In the genomic region with DNA sequence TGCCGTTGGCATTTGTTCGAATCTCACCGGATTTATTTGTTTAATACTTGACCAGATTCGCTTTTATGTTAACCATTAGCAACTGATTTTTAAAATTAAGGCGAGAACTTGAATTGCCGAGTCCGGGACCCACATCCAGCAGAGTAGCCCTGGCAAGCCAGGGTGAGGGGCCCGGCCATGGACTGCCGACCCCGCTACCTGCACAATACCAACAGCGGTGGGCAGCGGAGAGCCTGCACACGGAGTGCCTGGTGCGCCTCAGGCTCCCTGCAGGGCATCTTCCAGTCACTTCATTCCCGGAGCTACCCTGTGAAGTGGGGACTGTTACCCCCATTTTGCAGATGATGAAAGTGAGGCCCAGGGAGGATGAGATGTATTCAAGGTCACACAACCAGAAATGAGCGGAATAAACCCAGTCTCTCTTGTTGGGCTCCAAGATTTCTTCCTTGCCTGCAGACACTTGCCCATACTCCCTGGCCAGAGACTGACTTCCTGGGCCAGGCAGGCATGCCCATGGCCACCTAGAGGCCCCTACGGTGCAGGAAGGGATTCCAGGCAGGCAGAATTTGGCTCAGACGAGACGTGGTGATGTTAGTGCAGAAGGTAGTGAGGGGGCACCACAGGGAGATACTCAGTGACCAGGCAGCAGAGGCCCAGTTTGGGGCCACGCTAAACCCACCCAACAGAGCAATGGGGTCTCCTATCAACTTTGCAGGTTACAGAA, we compare ENCODE assay signal across 1 cellular context.
TF ChIP-seq lines count a peak whose summit lies in the region.

No MANE protein-coding gene starts in this region.

TF ChIP-seq in H1, 55 proteins besides CTCF, POLR2A, EP300 and RAD21 (continued from another document):
- TF ChIP-seq, protein P1, sequence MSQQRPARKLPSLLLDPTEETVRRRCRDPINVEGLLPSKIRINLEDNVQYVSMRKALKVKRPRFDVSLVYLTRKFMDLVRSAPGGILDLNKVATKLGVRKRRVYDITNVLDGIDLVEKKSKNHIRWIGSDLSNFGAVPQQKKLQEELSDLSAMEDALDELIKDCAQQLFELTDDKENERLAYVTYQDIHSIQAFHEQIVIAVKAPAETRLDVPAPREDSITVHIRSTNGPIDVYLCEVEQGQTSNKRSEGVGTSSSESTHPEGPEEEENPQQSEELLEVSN (IDR thresholded peaks at IDR 0.05), result no peak
